Comparison of ENCODE assay signal across 1 cellular context in genomic region chr1:44820328-44820944, GRCh38.
TF ChIP-seq lines count a peak whose summit lies in the region.

No MANE protein-coding gene starts in this region.

TF ChIP-seq in HepG2, 621 proteins besides CTCF, POLR2A, EP300 and RAD21 (continued from another document):
- TF ChIP-seq, protein P1, sequence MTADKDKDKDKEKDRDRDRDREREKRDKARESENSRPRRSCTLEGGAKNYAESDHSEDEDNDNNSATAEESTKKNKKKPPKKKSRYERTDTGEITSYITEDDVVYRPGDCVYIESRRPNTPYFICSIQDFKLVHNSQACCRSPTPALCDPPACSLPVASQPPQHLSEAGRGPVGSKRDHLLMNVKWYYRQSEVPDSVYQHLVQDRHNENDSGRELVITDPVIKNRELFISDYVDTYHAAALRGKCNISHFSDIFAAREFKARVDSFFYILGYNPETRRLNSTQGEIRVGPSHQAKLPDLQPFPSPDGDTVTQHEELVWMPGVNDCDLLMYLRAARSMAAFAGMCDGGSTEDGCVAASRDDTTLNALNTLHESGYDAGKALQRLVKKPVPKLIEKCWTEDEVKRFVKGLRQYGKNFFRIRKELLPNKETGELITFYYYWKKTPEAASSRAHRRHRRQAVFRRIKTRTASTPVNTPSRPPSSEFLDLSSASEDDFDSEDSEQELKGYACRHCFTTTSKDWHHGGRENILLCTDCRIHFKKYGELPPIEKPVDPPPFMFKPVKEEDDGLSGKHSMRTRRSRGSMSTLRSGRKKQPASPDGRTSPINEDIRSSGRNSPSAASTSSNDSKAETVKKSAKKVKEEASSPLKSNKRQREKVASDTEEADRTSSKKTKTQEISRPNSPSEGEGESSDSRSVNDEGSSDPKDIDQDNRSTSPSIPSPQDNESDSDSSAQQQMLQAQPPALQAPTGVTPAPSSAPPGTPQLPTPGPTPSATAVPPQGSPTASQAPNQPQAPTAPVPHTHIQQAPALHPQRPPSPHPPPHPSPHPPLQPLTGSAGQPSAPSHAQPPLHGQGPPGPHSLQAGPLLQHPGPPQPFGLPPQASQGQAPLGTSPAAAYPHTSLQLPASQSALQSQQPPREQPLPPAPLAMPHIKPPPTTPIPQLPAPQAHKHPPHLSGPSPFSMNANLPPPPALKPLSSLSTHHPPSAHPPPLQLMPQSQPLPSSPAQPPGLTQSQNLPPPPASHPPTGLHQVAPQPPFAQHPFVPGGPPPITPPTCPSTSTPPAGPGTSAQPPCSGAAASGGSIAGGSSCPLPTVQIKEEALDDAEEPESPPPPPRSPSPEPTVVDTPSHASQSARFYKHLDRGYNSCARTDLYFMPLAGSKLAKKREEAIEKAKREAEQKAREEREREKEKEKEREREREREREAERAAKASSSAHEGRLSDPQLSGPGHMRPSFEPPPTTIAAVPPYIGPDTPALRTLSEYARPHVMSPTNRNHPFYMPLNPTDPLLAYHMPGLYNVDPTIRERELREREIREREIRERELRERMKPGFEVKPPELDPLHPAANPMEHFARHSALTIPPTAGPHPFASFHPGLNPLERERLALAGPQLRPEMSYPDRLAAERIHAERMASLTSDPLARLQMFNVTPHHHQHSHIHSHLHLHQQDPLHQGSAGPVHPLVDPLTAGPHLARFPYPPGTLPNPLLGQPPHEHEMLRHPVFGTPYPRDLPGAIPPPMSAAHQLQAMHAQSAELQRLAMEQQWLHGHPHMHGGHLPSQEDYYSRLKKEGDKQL (CRISPR knock-in tag; IDR thresholded peaks at IDR 0.05; ENCODE audit: low read depth) = no peak
- TF ChIP-seq GZF1 (CRISPR knock-in tag; IDR thresholded peaks at IDR 0.05) = no peak
- no peak for TF ChIP-seq THAP7 (CRISPR knock-in tag; IDR thresholded peaks at IDR 0.05)
- peak; percentile 63; the same call in 1 of the 2 replicates for TF ChIP-seq PHF8 (CRISPR knock-in tag; IDR thresholded peaks at IDR 0.05)
- TF ChIP-seq ZNF550 (CRISPR knock-in tag; IDR thresholded peaks at IDR 0.05; ENCODE audit: borderline replicate concordance) = no peak
- TF ChIP-seq ZNF772 (CRISPR knock-in tag; IDR thresholded peaks at IDR 0.05) = no peak
- no peak for TF ChIP-seq ZNF367 (CRISPR knock-in tag; IDR thresholded peaks at IDR 0.05; ENCODE audit: borderline replicate concordance)
- no peak for TF ChIP-seq IKZF5 (CRISPR knock-in tag; IDR thresholded peaks at IDR 0.05)
- TF ChIP-seq RBFOX2 (IDR thresholded peaks at IDR 0.05; ENCODE audit: low read depth, low read length) = no peak
- TF ChIP-seq CAMTA2 (CRISPR knock-in tag; IDR thresholded peaks at IDR 0.05; ENCODE audit: borderline replicate concordance) = no peak; the same call in 1 of the 2 replicates
- no peak for TF ChIP-seq ZNF672 (CRISPR knock-in tag; IDR thresholded peaks at IDR 0.05)
- no peak for TF ChIP-seq SMARCC2 (IDR thresholded peaks at IDR 0.05)
